ENCODE assay signal across 18 cellular contexts in the genomic region with DNA sequence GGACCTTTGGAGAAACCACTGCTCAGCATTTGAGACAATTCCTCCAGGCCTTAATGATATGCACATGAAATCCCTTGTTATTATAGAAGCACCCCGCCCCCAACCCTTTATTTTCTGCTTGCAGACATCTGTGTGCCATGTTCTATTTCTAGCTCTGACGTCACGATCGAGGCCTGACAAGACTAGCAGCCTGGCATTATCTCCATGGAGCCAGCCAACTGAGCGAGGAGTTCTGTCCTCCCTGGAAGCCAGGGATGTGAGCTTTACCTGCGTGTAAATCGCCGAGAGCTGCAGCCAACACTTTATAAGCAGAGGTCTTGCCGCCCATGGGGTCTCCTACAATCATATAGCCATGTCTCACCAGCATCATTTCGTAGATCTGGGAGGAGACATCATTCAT.
DNase-seq lines count a peak whose midpoint lies in the region; ATAC-seq and TF ChIP-seq lines count a peak whose summit lies in the region.
"Had no signal": no experiment of that assay in that cellular context is flagged by ENCODE, and none has a peak within 500 bp of the region (broad histone marks: within the 10 kb centered on the region; RNA-seq: fewer than 3 reads in every experiment).

No MANE protein-coding gene starts in this region.

- H3K36me3 ChIP-seq in right atrium auricular region = no peaks in the 10 kb centered on the region
- H3K36me3 ChIP-seq in heart right ventricle = no peaks in the 10 kb centered on the region
- H3K36me3 ChIP-seq in psoas muscle (ENCODE audit: insufficient read depth in 1 of 2, low read depth in 1 of 2) = no peaks in the 10 kb centered on the region
- H3K36me3 ChIP-seq: tibial artery had no signal

- DNase-seq in Right ventricle myocardium inferior (ENCODE audit: missing footprints) = no peak
- DNase-seq in right atrium auricular region (ENCODE audit: low spot score) = no peak
- peak; percentile 17 for DNase-seq in RPMI7951 (ENCODE audit: low read depth)
- peak; percentile 34 to 76 for DNase-seq in heart right ventricle
- peak; percentile 16 to 57 for DNase-seq in psoas muscle
- no peak for DNase-seq in nephron progenitor cell
- DNase-seq: activated CD4-positive, alpha-beta T cell treated with anti-CD3 and anti-CD28 coated beads, Interleukin-2, amount 10 ng/mL, durations not matched to agents 7 days and 5 days; activated effector memory CD4-positive, alpha-beta T cell treated with Interleukin-2 at 50 U/mL for 16 hours; CD8-positive, alpha-beta T cell; Karpas-422; NCI-H1105 treated with DMSO at 0.1 percent for 48 hours; NCI-H345; stimulated activated naive CD8-positive, alpha-beta T cell treated with anti-CD3 and anti-CD28 coated beads, Interleukin-15, Interleukin-2, amounts not matched to agents 100 U/mL and 50 U/mL, for 24 hours; tibial artery had no signal

- H3K9me3 Mint-ChIP-seq in nephron progenitor cell = no peaks in the 10 kb centered on the region
- H3K9me3 Mint-ChIP-seq: activated CD4-positive, alpha-beta T cell treated with anti-CD3 and anti-CD28 coated beads, Interleukin-2, amount 10 ng/mL, durations not matched to agents 7 days and 5 days; CD8-positive, alpha-beta T cell; mesothelial cell of epicardium had no signal

- H3K27ac Mint-ChIP-seq in nephron progenitor cell = no peak overlapping the region
- H3K27ac Mint-ChIP-seq: activated CD4-positive, alpha-beta T cell treated with anti-CD3 and anti-CD28 coated beads, Interleukin-2, amount 10 ng/mL, durations not matched to agents 7 days and 5 days; CD8-positive, alpha-beta T cell; mesothelial cell of epicardium had no signal

- TF ChIP-seq CTCF in right atrium auricular region (IDR thresholded peaks at IDR 0.05) = no peak
- TF ChIP-seq CTCF in heart right ventricle (IDR thresholded peaks at IDR 0.05) = no peak
- no peak for TF ChIP-seq CTCF in psoas muscle (IDR thresholded peaks at IDR 0.05)
- no peak for TF ChIP-seq CTCF in nephron progenitor cell (IDR thresholded peaks at IDR 0.05)

- H3K27me3 ChIP-seq in right atrium auricular region = no peaks in the 10 kb centered on the region
- no peaks in the 10 kb centered on the region for H3K27me3 ChIP-seq in heart right ventricle
- no peaks in the 10 kb centered on the region for H3K27me3 ChIP-seq in psoas muscle (ENCODE audit: insufficient read depth in 3 of 3, low read length in 2 of 3)
- H3K27me3 ChIP-seq: tibial artery had no signal

- intact Hi-C loops in Right ventricle myocardium inferior (cut with DNase I) = no loop called here
- intact Hi-C loops in heart right ventricle (cut with DNase I) = no loop called here
- intact Hi-C loops in psoas muscle (cut with DNase I) = loop anchor here in 1 of 2 donors (10.0 kb wide), 1 partner anchor 51 kb away; no protein-coding TSS in a partner anchor

- H3K27ac ChIP-seq in right atrium auricular region = no peak overlapping the region
- H3K27ac ChIP-seq in heart right ventricle = peak overlapping the region in 5 of 10 donors; percentile 2 to 62 (median 39)
- no peak overlapping the region for H3K27ac ChIP-seq in psoas muscle
- H3K27ac ChIP-seq: epithelial cell of prostate, tibial artery had no signal

- H3K9me3 ChIP-seq in right atrium auricular region = no peaks in the 10 kb centered on the region
- no peaks in the 10 kb centered on the region for H3K9me3 ChIP-seq in heart right ventricle
- H3K9me3 ChIP-seq in psoas muscle = no peaks in the 10 kb centered on the region
- H3K9me3 ChIP-seq: tibial artery had no signal

- WGBS in heart right ventricle, 2 donors = 46 to 52% methylated on average over 10 of the region's 10 CpGs
- WGBS in psoas muscle, 3 donors = 46 to 51% (median 50%) methylated on average over 10 of the region's 10 CpGs

- ATAC-seq in Right ventricle myocardium inferior (peak; percentile 74), heart right ventricle (peak in 7 of 8 donors; percentile 25 to 97 (median 93)), psoas muscle (peak; percentile 84 to 96 (median 92)), GM18861 (IDR thresholded peaks at IDR 0.05; ENCODE audit: unreplicated experiment) (no peak), GM18909 (IDR thresholded peaks at IDR 0.05; ENCODE audit: poor library complexity, unreplicated experiment) (no peak)
- ATAC-seq: CD8-positive, alpha-beta T cell; stimulated activated naive CD8-positive, alpha-beta T cell treated with anti-CD3 and anti-CD28 coated beads, Interleukin-15, Interleukin-2, amounts not matched to agents 100 U/mL and 50 U/mL, for 24 hours had no signal

- no peaks in the 10 kb centered on the region for H3K4me1 Mint-ChIP-seq in nephron progenitor cell
- H3K4me1 Mint-ChIP-seq: activated CD4-positive, alpha-beta T cell treated with anti-CD3 and anti-CD28 coated beads, Interleukin-2, amount 10 ng/mL, durations not matched to agents 7 days and 5 days; mesothelial cell of epicardium had no signal

- H3K36me3 Mint-ChIP-seq in nephron progenitor cell (ENCODE audit: low read depth) = no peaks in the 10 kb centered on the region
- H3K36me3 Mint-ChIP-seq: CD8-positive, alpha-beta T cell; mesothelial cell of epicardium had no signal

- H3K4me3 ChIP-seq in right atrium auricular region (no peak overlapping the region), heart right ventricle (no peak overlapping the region), psoas muscle (peak overlapping the region; percentile 18)
- H3K4me3 ChIP-seq: tibial artery had no signal

- H3K4me1 ChIP-seq in right atrium auricular region = no peaks in the 10 kb centered on the region
- peaks cover 0 to 10% (median 0%) of the 10 kb centered on the region in 9 donors for H3K4me1 ChIP-seq in heart right ventricle
- H3K4me1 ChIP-seq in psoas muscle = no peaks in the 10 kb centered on the region

- H3K4me3 Mint-ChIP-seq in nephron progenitor cell = no peak overlapping the region
- H3K4me3 Mint-ChIP-seq: activated CD4-positive, alpha-beta T cell treated with anti-CD3 and anti-CD28 coated beads, Interleukin-2, amount 10 ng/mL, durations not matched to agents 7 days and 5 days; CD8-positive, alpha-beta T cell; mesothelial cell of epicardium had no signal

- peaks cover 7% of the 10 kb centered on the region for H3K27me3 Mint-ChIP-seq in nephron progenitor cell (ENCODE audit: low read depth, poor library complexity)

Comparison
In these comparisons a context has a peak if more than half of its experiments do, and no peak if none do; other contexts are left out.
1. DNase-seq: peak in RPMI7951 (single experiment), heart right ventricle (2 of 2) and psoas muscle (2 of 2); none in Right ventricle myocardium inferior (single experiment), right atrium auricular region (single experiment) and nephron progenitor cell (single experiment).
2. ATAC-seq: peak in Right ventricle myocardium inferior (single experiment), heart right ventricle (7 of 8) and psoas muscle (4 of 4); none in GM18861 (single experiment) and GM18909 (single experiment).